In genomic region chr6:107180114-107180513, GRCh38 we compare ENCODE assay signal across 36 cellular contexts.
"Had no signal": no experiment of that assay in that cellular context is flagged by ENCODE, and none has a peak within 500 bp of the region (broad histone marks: within the 10 kb centered on the region; RNA-seq: fewer than 3 reads in every experiment).

No MANE protein-coding gene starts in this region.

- H3K9me3 ChIP-seq: adrenal gland, body of pancreas, breast epithelium had no signal

- H3K36me3 ChIP-seq: adrenal gland, brain microvascular endothelial cell, breast epithelium had no signal

- H3K4me3 ChIP-seq: adrenal gland, body of pancreas, breast epithelium had no signal

- H3K27me3 Mint-ChIP-seq: activated B cell treated with CpG ODN at 0.5 μM for 24 hours; activated CD4-positive, alpha-beta memory T cell treated with anti-CD3 and anti-CD28 coated beads for 36 hours; activated CD4-positive, alpha-beta T cell treated with anti-CD3 and anti-CD28 coated beads, Interleukin-2, amount 10 ng/mL, durations not matched to agents 24 days and 14 days; activated CD8-positive, alpha-beta T cell treated with anti-CD3 and anti-CD28 coated beads for 36 hours; activated naive CD8-positive, alpha-beta T cell treated with anti-CD3 and anti-CD28 coated beads for 36 hours; activated T-helper 17 cell treated with anti-CD3 and anti-CD28 coated beads, Interleukin-2, amount 50 U/mL, for 72 hours had no signal

- DNase-seq: activated B cell treated with CpG ODN at 0.5 μM for 24 hours; activated CD4-positive, alpha-beta memory T cell treated with anti-CD3 and anti-CD28 coated beads for 36 hours; activated CD4-positive, alpha-beta T cell treated with anti-CD3 and anti-CD28 coated beads for 4 hours; activated CD4-positive, alpha-beta T cell treated with anti-CD3 and anti-CD28 coated beads, Interleukin-2, amount 10 ng/mL, durations not matched to agents 24 days and 14 days; activated CD4-positive, alpha-beta T cell treated with anti-CD3 and anti-CD28 coated beads, Interleukin-2, amount 50 U/mL, for 1 hour; activated CD4-positive, alpha-beta T cell treated with anti-CD3 and anti-CD28 coated beads, Interleukin-2, amount 50 U/mL, for 4 hours; activated CD4-positive, CD25-positive, alpha-beta regulatory T cell treated with anti-CD3 and anti-CD28 coated beads, Interleukin-2, amount 50 U/mL, for 72 hours; activated CD8-positive, alpha-beta memory T cell treated with anti-CD3 and anti-CD28 coated beads, Interleukin-2, amount 50 U/mL, for 4 hours; activated CD8-positive, alpha-beta T cell treated with anti-CD3 and anti-CD28 coated beads for 36 hours; activated effector memory CD4-positive, alpha-beta T cell treated with anti-CD3 and anti-CD28 coated beads, Interleukin-2, amount 50 U/mL, for 16 hours; activated gamma-delta T cell treated with Interleukin-2 at 50 U/mL for 16 hours; activated naive CD4-positive, alpha-beta T cell; activated naive CD4-positive, alpha-beta T cell treated with anti-CD3 and anti-CD28 coated beads for 36 hours; activated naive CD4-positive, alpha-beta T cell treated with anti-CD3 and anti-CD28 coated beads, Interleukin-2, amount 50 U/mL, for 16 hours; activated naive CD8-positive, alpha-beta T cell treated with anti-CD3 and anti-CD28 coated beads for 36 hours; activated T-cell treated with anti-CD3 and anti-CD28 coated beads for 4 hours; activated T-cell treated with anti-CD3 and anti-CD28 coated beads, Interleukin-2, amount 50 U/mL, for 1 hour; activated T-cell treated with anti-CD3 and anti-CD28 coated beads, Interleukin-2, amount 50 U/mL, for 4 hours; activated T-cell treated with anti-CD3 and anti-CD28 coated beads, Interleukin-2, amount 50 U/mL, for 72 hours; adrenal gland; amniotic stem cell; aorta; body of pancreas; brain microvascular endothelial cell; central memory CD4-positive, alpha-beta T cell; cerebellar nuclear complex; T-helper 1 cell; T-helper 2 cell; T-helper 9 cell had no signal

- H3K36me3 Mint-ChIP-seq: activated CD4-positive, alpha-beta memory T cell treated with anti-CD3 and anti-CD28 coated beads for 36 hours; activated naive CD4-positive, alpha-beta T cell treated with anti-CD3 and anti-CD28 coated beads, Interleukin-2, amount 50 U/mL, for 72 hours had no signal

- H3K9me3 Mint-ChIP-seq: activated B cell treated with CpG ODN at 0.5 μM for 24 hours; activated CD4-positive, alpha-beta memory T cell treated with anti-CD3 and anti-CD28 coated beads for 36 hours; activated CD4-positive, alpha-beta T cell treated with anti-CD3 and anti-CD28 coated beads, Interleukin-2, amount 10 ng/mL, durations not matched to agents 24 days and 14 days; activated CD8-positive, alpha-beta T cell treated with anti-CD3 and anti-CD28 coated beads for 36 hours; activated naive CD4-positive, alpha-beta T cell treated with anti-CD3 and anti-CD28 coated beads for 36 hours; activated naive CD4-positive, alpha-beta T cell treated with anti-CD3 and anti-CD28 coated beads, Interleukin-2, amount 50 U/mL, for 72 hours; activated naive CD8-positive, alpha-beta T cell treated with anti-CD3 and anti-CD28 coated beads for 36 hours; activated T-cell treated with anti-CD3 and anti-CD28 coated beads, Interleukin-2, amount 50 U/mL, for 4 hours; activated T-cell treated with anti-CD3 and anti-CD28 coated beads, Interleukin-2, amount 50 U/mL, for 72 hours; activated T-helper 1 cell treated with anti-CD3 and anti-CD28 coated beads, Interleukin-12 subunit alpha, Interleukin-12 subunit beta, Interleukin-2, Interleukin-4 antibody, amounts not matched to agents 30 ng/mL and 10 ng/mL and 1 ng/mL, durations not matched to agents 14 hours and 24 hours and 36 hours; activated T-helper 17 cell treated with anti-CD3 and anti-CD28 coated beads, Interleukin-2, amount 50 U/mL, for 72 hours; T-helper 1 cell treated with Interleukin-12 subunit alpha and Interleukin-12 subunit beta and Interleukin-4 antibody, amounts not matched to agents 30 μg/mL and 1 μg/mL, for 36 hours; T-helper 2 cell treated with Interferon-gamma antibody and Interleukin-4, amounts not matched to agents 5 μg/mL and 100 μg/mL, for 36 hours had no signal

- H3K27me3 ChIP-seq: adrenal gland, body of pancreas, brain microvascular endothelial cell, breast epithelium had no signal

- H3K27ac ChIP-seq: adrenal gland, body of pancreas, brain microvascular endothelial cell, breast epithelium, VCaP had no signal

- H3K27ac Mint-ChIP-seq: activated B cell treated with CpG ODN at 0.5 μM for 24 hours; activated CD4-positive, alpha-beta memory T cell treated with anti-CD3 and anti-CD28 coated beads for 36 hours; activated CD4-positive, alpha-beta T cell treated with anti-CD3 and anti-CD28 coated beads, Interleukin-2, amount 10 ng/mL, durations not matched to agents 24 days and 14 days; activated CD8-positive, alpha-beta T cell treated with anti-CD3 and anti-CD28 coated beads for 36 hours; activated naive CD4-positive, alpha-beta T cell treated with anti-CD3 and anti-CD28 coated beads for 36 hours; activated naive CD4-positive, alpha-beta T cell treated with anti-CD3 and anti-CD28 coated beads, Interleukin-2, amount 50 U/mL, for 72 hours; activated naive CD8-positive, alpha-beta T cell treated with anti-CD3 and anti-CD28 coated beads for 36 hours; activated T-cell treated with anti-CD3 and anti-CD28 coated beads, Interleukin-2, amount 50 U/mL, for 72 hours; activated T-helper 1 cell treated with anti-CD3 and anti-CD28 coated beads, Interleukin-12 subunit alpha, Interleukin-12 subunit beta, Interleukin-2, Interleukin-4 antibody, amounts not matched to agents 30 ng/mL and 10 ng/mL and 1 ng/mL, durations not matched to agents 14 hours and 24 hours and 36 hours; activated T-helper 17 cell treated with anti-CD3 and anti-CD28 coated beads, Interleukin-2, amount 50 U/mL, for 72 hours; T-helper 1 cell treated with Interleukin-12 subunit alpha and Interleukin-12 subunit beta and Interleukin-4 antibody, amounts not matched to agents 30 μg/mL and 1 μg/mL, for 36 hours; T-helper 2 cell treated with Interferon-gamma antibody and Interleukin-4, amounts not matched to agents 5 μg/mL and 100 μg/mL, for 36 hours had no signal

- H3K4me1 ChIP-seq: adrenal gland, body of pancreas, breast epithelium had no signal

- H3K4me1 Mint-ChIP-seq: activated B cell treated with CpG ODN at 0.5 μM for 24 hours; activated CD4-positive, alpha-beta T cell treated with anti-CD3 and anti-CD28 coated beads, Interleukin-2, amount 10 ng/mL, durations not matched to agents 24 days and 14 days; activated naive CD8-positive, alpha-beta T cell treated with anti-CD3 and anti-CD28 coated beads for 36 hours; activated T-helper 17 cell treated with anti-CD3 and anti-CD28 coated beads, Interleukin-2, amount 50 U/mL, for 72 hours had no signal

- H3K4me3 Mint-ChIP-seq: activated B cell treated with CpG ODN at 0.5 μM for 24 hours; activated CD4-positive, alpha-beta memory T cell treated with anti-CD3 and anti-CD28 coated beads for 36 hours; activated CD4-positive, alpha-beta T cell treated with anti-CD3 and anti-CD28 coated beads, Interleukin-2, amount 10 ng/mL, durations not matched to agents 24 days and 14 days; activated CD8-positive, alpha-beta T cell treated with anti-CD3 and anti-CD28 coated beads for 36 hours; activated naive CD4-positive, alpha-beta T cell treated with anti-CD3 and anti-CD28 coated beads for 36 hours; activated naive CD8-positive, alpha-beta T cell treated with anti-CD3 and anti-CD28 coated beads for 36 hours; activated T-cell treated with anti-CD3 and anti-CD28 coated beads, Interleukin-2, amount 50 U/mL, for 4 hours; activated T-cell treated with anti-CD3 and anti-CD28 coated beads, Interleukin-2, amount 50 U/mL, for 72 hours; activated T-helper 1 cell treated with anti-CD3 and anti-CD28 coated beads, Interleukin-12 subunit alpha, Interleukin-12 subunit beta, Interleukin-2, Interleukin-4 antibody, amounts not matched to agents 30 ng/mL and 10 ng/mL and 1 ng/mL, durations not matched to agents 14 hours and 24 hours and 36 hours; activated T-helper 17 cell treated with anti-CD3 and anti-CD28 coated beads, Interleukin-2, amount 50 U/mL, for 72 hours; T-helper 1 cell treated with Interleukin-12 subunit alpha and Interleukin-12 subunit beta and Interleukin-4 antibody, amounts not matched to agents 30 μg/mL and 1 μg/mL, for 36 hours; T-helper 2 cell treated with Interferon-gamma antibody and Interleukin-4, amounts not matched to agents 5 μg/mL and 100 μg/mL, for 36 hours had no signal
